9 cellular contexts compared by ENCODE assay signal in genomic region chr15:85854345-85855097, GRCh38.
DNase-seq lines count a peak whose midpoint lies in the region; ATAC-seq and TF ChIP-seq lines count a peak whose summit lies in the region.
"Had no signal": no experiment of that assay in that cellular context is flagged by ENCODE, and none has a peak within 500 bp of the region (broad histone marks: within the 10 kb centered on the region; RNA-seq: fewer than 3 reads in every experiment).

No MANE protein-coding gene starts in this region.

- no peaks in the 10 kb centered on the region for H3K9me3 Mint-ChIP-seq in nephron progenitor cell
- H3K9me3 Mint-ChIP-seq: stimulated activated naive CD8-positive, alpha-beta T cell treated with anti-CD3 and anti-CD28 coated beads, Interleukin-15, Interleukin-2, amounts not matched to agents 100 ng/mL and 50 ng/mL, for 24 hours had no signal

- H3K27ac Mint-ChIP-seq in nephron progenitor cell, result no peak overlapping the region
- H3K27ac Mint-ChIP-seq: stimulated activated naive CD8-positive, alpha-beta T cell treated with anti-CD3 and anti-CD28 coated beads, Interleukin-15, Interleukin-2, amounts not matched to agents 100 ng/mL and 50 ng/mL, for 24 hours had no signal

- H3K4me3 ChIP-seq in AG09309 (ENCODE audit: control insufficient read depth, low read depth, low read length) (no peak overlapping the region), fibroblast of pulmonary artery (replicated peaks; ENCODE audit: low read depth, low read length) (no peak overlapping the region)

- peaks cover 36% of the 10 kb centered on the region for H3K27me3 Mint-ChIP-seq in nephron progenitor cell (ENCODE audit: low read depth, poor library complexity)

- peak; percentile 72 for ATAC-seq in HG03066 (IDR thresholded peaks at IDR 0.05; ENCODE audit: low read depth, unreplicated experiment)

- no peaks in the 10 kb centered on the region for H3K36me3 Mint-ChIP-seq in nephron progenitor cell (ENCODE audit: low read depth)

- peak; percentile 86 for TF ChIP-seq CTCF in AG09309 (IDR thresholded peaks at IDR 0.05; ENCODE audit: control insufficient read depth, insufficient read depth, low read depth, low read length, missing control alignments)
- TF ChIP-seq CTCF in GM12873 (IDR thresholded peaks at IDR 0.05; ENCODE audit: insufficient read depth, low read depth, low read length, missing control alignments), result peak; percentile 84
- TF ChIP-seq CTCF in fibroblast of pulmonary artery (IDR thresholded peaks at IDR 0.05; ENCODE audit: low read length, missing control alignments), result peak; percentile 92
- TF ChIP-seq CTCF in nephron progenitor cell (IDR thresholded peaks at IDR 0.05), result peak; percentile 84

- H3K4me3 Mint-ChIP-seq in nephron progenitor cell, result peak overlapping the region; percentile 32
- H3K4me3 Mint-ChIP-seq: stimulated activated naive CD8-positive, alpha-beta T cell treated with anti-CD3 and anti-CD28 coated beads, Interleukin-15, Interleukin-2, amounts not matched to agents 100 ng/mL and 50 ng/mL, for 24 hours had no signal

- H3K4me1 Mint-ChIP-seq in nephron progenitor cell, result peaks cover 10% of the 10 kb centered on the region

- DNase-seq in AG09309 (ENCODE audit: low read depth) (peak; percentile 24), NCI-H69 (lab: John Stamatoyannopoulos, UW) (peak; percentile 62), activated T-cell treated with anti-CD3 and anti-CD28 coated beads for 48 hours (ENCODE audit: low read depth) (peak; percentile 12), fibroblast of pulmonary artery (ENCODE audit: low read depth) (peak; percentile 79), nephron progenitor cell (peak; percentile 62), GOT3 (lab: John Stamatoyannopoulos, UW) (no peak)
